Comparison of ENCODE assay signal across 8 cellular contexts in the genomic region with DNA sequence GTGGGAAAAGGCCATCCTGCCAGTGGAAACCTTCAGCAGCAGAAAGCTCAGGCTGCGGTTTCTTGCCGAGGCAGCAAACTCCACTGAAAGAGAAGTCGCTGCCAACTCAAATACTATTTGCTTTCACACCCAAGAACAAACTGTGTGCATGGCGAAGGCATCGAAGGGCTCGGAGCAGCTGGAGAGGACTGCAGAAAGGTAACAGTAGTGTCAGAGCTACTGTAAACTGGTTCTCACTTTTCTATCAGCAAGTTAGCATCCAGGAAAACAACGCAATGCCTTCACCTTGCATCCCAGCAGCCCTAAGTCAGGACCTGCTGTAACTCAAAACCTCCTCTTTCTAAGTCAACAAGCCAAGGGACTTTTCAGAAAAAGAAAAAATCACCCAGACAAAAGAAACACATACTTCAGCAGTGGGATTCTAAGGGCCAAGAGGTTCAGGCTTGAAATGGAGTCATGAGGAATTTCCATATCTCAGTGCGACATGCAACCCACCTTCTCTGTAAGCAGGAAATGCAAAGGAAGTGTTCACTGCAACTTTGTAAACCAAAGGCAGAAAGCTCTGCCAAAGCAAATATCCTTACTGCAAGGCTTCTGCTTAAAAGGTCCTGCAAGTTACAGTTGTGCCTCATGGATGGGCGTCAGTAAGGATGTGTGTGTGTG.
DNase-seq lines count a peak whose midpoint lies in the region; ATAC-seq and TF ChIP-seq lines count a peak whose summit lies in the region.

No MANE protein-coding gene starts in this region.

- no peaks in the 10 kb centered on the region for H3K9me3 ChIP-seq in adipocyte (ENCODE audit: control insufficient read depth, low read length)

- no peak for ATAC-seq in SK-N-SH treated with all-trans-retinoic acid at 6 μM for 48 hours

- no peaks in the 10 kb centered on the region for H3K27me3 ChIP-seq in adipocyte (replicated peaks; ENCODE audit: control insufficient read depth, insufficient read depth, low read length)

- DNase-seq in DMS53 (lab: John Stamatoyannopoulos, UW) (peak; percentile 49), NCI-H2029 (lab: John Stamatoyannopoulos, UW) (peak; percentile 42), adipocyte (ENCODE audit: low read depth) (peak; percentile 49), iPS DF 4.7 (ENCODE audit: extremely low read depth, low spot score) (peak; percentile 46), smooth muscle cell of the brain vasculature (ENCODE audit: low read depth, low spot score) (peak; percentile 73), SW480 (ENCODE audit: low spot score) (no peak), COLO829 (ENCODE audit: low spot score) (no peak)

- H3K4me3 ChIP-seq in adipocyte (ENCODE audit: low read length), result no peak overlapping the region

- peaks cover 4% of the 10 kb centered on the region for H3K4me1 ChIP-seq in adipocyte (ENCODE audit: control insufficient read depth, insufficient read depth, low read length)

- H3K9ac ChIP-seq in adipocyte (ENCODE audit: low read length), result no peak overlapping the region

- H3K36me3 ChIP-seq in adipocyte (ENCODE audit: control insufficient read depth, insufficient read depth, low read length, severe bottlenecking), result no peaks in the 10 kb centered on the region

TF ChIP-seq in SK-N-SH treated with all-trans-retinoic acid at 6 μM for 48 hours, 23 proteins besides CTCF, POLR2A, EP300 and RAD21:
- no peak for TF ChIP-seq RARB (CRISPR knock-in tag; IDR thresholded peaks at IDR 0.05)
- no peak for TF ChIP-seq GLIS3 (CRISPR knock-in tag; IDR thresholded peaks at IDR 0.05)
- TF ChIP-seq, protein P1, sequence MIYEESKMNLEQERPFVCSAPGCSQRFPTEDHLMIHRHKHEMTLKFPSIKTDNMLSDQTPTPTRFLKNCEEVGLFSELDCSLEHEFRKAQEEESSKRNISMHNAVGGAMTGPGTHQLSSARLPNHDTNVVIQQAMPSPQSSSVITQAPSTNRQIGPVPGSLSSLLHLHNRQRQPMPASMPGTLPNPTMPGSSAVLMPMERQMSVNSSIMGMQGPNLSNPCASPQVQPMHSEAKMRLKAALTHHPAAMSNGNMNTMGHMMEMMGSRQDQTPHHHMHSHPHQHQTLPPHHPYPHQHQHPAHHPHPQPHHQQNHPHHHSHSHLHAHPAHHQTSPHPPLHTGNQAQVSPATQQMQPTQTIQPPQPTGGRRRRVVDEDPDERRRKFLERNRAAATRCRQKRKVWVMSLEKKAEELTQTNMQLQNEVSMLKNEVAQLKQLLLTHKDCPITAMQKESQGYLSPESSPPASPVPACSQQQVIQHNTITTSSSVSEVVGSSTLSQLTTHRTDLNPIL (CRISPR knock-in tag; IDR thresholded peaks at IDR 0.05; ENCODE audit: low read depth), result no peak
- TF ChIP-seq ZC3H10 (CRISPR knock-in tag; IDR thresholded peaks at IDR 0.05), result no peak
- TF ChIP-seq TCF4 (CRISPR knock-in tag; IDR thresholded peaks at IDR 0.05; ENCODE audit: borderline replicate concordance), result no peak
- TF ChIP-seq, protein P2, sequence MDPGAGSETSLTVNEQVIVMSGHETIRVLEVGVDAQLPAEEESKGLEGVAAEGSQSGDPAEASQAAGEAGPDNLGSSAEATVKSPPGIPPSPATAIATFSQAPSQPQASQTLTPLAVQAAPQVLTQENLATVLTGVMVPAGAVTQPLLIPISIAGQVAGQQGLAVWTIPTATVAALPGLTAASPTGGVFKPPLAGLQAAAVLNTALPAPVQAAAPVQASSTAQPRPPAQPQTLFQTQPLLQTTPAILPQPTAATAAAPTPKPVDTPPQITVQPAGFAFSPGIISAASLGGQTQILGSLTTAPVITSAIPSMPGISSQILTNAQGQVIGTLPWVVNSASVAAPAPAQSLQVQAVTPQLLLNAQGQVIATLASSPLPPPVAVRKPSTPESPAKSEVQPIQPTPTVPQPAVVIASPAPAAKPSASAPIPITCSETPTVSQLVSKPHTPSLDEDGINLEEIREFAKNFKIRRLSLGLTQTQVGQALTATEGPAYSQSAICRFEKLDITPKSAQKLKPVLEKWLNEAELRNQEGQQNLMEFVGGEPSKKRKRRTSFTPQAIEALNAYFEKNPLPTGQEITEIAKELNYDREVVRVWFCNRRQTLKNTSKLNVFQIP (CRISPR knock-in tag; IDR thresholded peaks at IDR 0.05; ENCODE audit: borderline replicate concordance, low read depth), result no peak
- TF ChIP-seq SNAI2 (CRISPR knock-in tag; IDR thresholded peaks at IDR 0.05), result no peak
- no peak for TF ChIP-seq ZNF8 (CRISPR knock-in tag; IDR thresholded peaks at IDR 0.05)
- no peak for TF ChIP-seq CSDC2 (CRISPR knock-in tag; IDR thresholded peaks at IDR 0.05)
- no peak for TF ChIP-seq ESRRG (CRISPR knock-in tag; IDR thresholded peaks at IDR 0.05)
- no peak for TF ChIP-seq TOX (CRISPR knock-in tag; IDR thresholded peaks at IDR 0.05; ENCODE audit: borderline replicate concordance)
- no peak for TF ChIP-seq ARNTL (CRISPR knock-in tag; IDR thresholded peaks at IDR 0.05; ENCODE audit: borderline replicate concordance, low read depth)
- TF ChIP-seq ZFP30 (CRISPR knock-in tag; IDR thresholded peaks at IDR 0.05), result no peak
- TF ChIP-seq, protein P3, sequence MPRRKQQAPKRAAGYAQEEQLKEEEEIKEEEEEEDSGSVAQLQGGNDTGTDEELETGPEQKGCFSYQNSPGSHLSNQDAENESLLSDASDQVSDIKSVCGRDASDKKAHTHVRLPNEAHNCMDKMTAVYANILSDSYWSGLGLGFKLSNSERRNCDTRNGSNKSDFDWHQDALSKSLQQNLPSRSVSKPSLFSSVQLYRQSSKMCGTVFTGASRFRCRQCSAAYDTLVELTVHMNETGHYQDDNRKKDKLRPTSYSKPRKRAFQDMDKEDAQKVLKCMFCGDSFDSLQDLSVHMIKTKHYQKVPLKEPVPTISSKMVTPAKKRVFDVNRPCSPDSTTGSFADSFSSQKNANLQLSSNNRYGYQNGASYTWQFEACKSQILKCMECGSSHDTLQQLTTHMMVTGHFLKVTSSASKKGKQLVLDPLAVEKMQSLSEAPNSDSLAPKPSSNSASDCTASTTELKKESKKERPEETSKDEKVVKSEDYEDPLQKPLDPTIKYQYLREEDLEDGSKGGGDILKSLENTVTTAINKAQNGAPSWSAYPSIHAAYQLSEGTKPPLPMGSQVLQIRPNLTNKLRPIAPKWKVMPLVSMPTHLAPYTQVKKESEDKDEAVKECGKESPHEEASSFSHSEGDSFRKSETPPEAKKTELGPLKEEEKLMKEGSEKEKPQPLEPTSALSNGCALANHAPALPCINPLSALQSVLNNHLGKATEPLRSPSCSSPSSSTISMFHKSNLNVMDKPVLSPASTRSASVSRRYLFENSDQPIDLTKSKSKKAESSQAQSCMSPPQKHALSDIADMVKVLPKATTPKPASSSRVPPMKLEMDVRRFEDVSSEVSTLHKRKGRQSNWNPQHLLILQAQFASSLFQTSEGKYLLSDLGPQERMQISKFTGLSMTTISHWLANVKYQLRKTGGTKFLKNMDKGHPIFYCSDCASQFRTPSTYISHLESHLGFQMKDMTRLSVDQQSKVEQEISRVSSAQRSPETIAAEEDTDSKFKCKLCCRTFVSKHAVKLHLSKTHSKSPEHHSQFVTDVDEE (CRISPR knock-in tag; IDR thresholded peaks at IDR 0.05), result no peak
- no peak for TF ChIP-seq ZNF70 (CRISPR knock-in tag; IDR thresholded peaks at IDR 0.05)
- TF ChIP-seq BACH2 (CRISPR knock-in tag; IDR thresholded peaks at IDR 0.05; ENCODE audit: borderline replicate concordance), result no peak
- TF ChIP-seq ZNF565 (CRISPR knock-in tag; conservative IDR thresholded peaks at IDR 0.05; ENCODE audit: low read depth), result no peak

Comparison
In these comparisons a context has a peak if more than half of its experiments do, and no peak if none do; other contexts are left out.
1. DNase-seq: peak in DMS53 (single experiment), NCI-H2029 (single experiment), adipocyte (single experiment), iPS DF 4.7 (single experiment) and smooth muscle cell of the brain vasculature (single experiment); none in SW480 (single experiment) and COLO829 (single experiment).